In the genomic region with DNA sequence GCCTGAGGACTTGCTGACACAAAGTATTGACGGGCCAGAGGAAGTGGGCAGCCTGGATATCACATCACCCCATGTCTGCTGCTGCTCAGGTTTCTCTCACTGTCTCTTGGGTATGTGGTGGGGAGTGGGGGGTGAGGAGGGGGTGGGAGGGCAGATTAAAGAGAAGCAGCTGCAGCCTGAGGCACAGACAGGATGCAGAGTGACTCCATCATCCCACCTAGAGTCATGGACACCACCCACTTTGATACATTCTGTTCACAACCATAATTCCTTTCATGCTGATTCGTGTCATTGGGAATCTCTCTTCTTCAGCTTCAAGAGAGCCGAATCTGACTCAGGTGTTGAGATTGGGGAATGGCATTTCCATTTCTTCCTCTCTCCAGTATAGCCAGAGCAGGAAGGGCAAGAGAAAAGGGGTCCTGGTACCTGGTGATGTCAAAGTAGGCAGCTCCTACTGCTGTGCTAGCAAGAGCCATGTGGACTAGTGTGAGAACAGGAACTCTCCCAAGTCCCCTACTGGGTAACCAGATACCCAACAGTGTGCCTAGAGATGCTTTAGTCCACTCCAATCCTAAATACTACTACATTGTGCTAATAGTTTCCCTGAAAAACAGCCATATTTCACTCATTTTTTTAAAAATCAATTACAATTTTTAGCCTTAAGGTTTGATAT, we compare ENCODE assay signal across 13 cellular contexts. TPM values are rescaled to one million over a fixed set of nuclear protein-coding genes. Genes with fewer than 3 reads are reported as not detected.
DNase-seq lines count a peak whose midpoint lies in the region; ATAC-seq, FAIRE-seq and TF ChIP-seq lines count a peak whose summit lies in the region.
"Had no signal": no experiment of that assay in that cellular context is flagged by ENCODE, and none has a peak within 500 bp of the region (broad histone marks: within the 10 kb centered on the region; RNA-seq: fewer than 3 reads in every experiment).

No MANE protein-coding gene starts in this region.

- H3K4me3 Mint-ChIP-seq in natural killer cell treated with Interleukin-12 subunit alpha and Interleukin-12 subunit beta and Interleukin-15 and Interleukin-18, amount 100 ng/mL, for 72 hours, result peak overlapping the region; percentile 0
- H3K4me3 Mint-ChIP-seq: central memory CD8-positive, alpha-beta T cell had no signal

- no peak for TF ChIP-seq RAD21 in GM12878 (IDR thresholded peaks at IDR 0.05; ENCODE audit: insufficient read depth, low read depth, low read length)

- WGBS in GM12878 (ENCODE audit: insufficient coverage, insufficient replicate concordance, low lambda C conversion rate, missing lambda C conversion rate), result 98% methylated on average over 3 of the region's 3 CpGs

- no peaks in the 10 kb centered on the region for H3K9me3 Mint-ChIP-seq in natural killer cell treated with Interleukin-12 subunit alpha and Interleukin-12 subunit beta and Interleukin-15 and Interleukin-18, amount 100 ng/mL, for 72 hours
- H3K9me3 Mint-ChIP-seq: central memory CD8-positive, alpha-beta T cell had no signal

- no peak for TF ChIP-seq POLR2A in GM12878 (IDR thresholded peaks at IDR 0.05; ENCODE audit: low read depth, low read length)

- TF ChIP-seq CTCF in DND-41 (IDR thresholded peaks at IDR 0.05; ENCODE audit: borderline replicate concordance, extremely low read depth, low read length, poor library complexity, severe bottlenecking) (no peak), Loucy (conservative IDR thresholded peaks at IDR 0.05; ENCODE audit: low read length) (no peak), GM12878 (IDR thresholded peaks at IDR 0.05 in 2 of 3, conservative IDR thresholded peaks at IDR 0.05 in 1 of 3; ENCODE audit: control insufficient read depth in 2 of 3, extremely low read depth in 1 of 3, insufficient read depth in 1 of 3, low read depth in 3 of 3, low read length in 3 of 3) (no peak)

- RAD21 ChIA-PET in GM12878 (lab: Charles Lee; ENCODE audit: unreplicated experiment), result interaction anchor here (1.0 to 1.2 kb wide), 2 partner anchors 7 to 87 kb away, joined by 3 read pairs; no protein-coding TSS in a partner anchor

- H3K4me1 Mint-ChIP-seq in natural killer cell treated with Interleukin-12 subunit alpha and Interleukin-12 subunit beta and Interleukin-15 and Interleukin-18, amount 100 ng/mL, for 72 hours (ENCODE audit: low read depth in 2 of 2), result peaks cover 32 to 57% of the 10 kb centered on the region in 2 donors

- BruUV-seq in GM12878 (replicated peaks; lab: Mats Ljungman, UMichigan), result no TSS peak

- H3K4me2 ChIP-seq in DND-41 (ENCODE audit: insufficient read depth, low read length) (no peak overlapping the region), Loucy (ENCODE audit: low read depth, low read length, poor library complexity, severe bottlenecking) (peak overlapping the region; percentile 44), GM12878 (ENCODE audit: control insufficient read depth, insufficient read depth) (no peak overlapping the region; the same call in 1 of the 2 replicates)

- SMC1A ChIA-PET in GM12878 (lab: Charles Lee; ENCODE audit: uncharacterized antibody, unreplicated experiment), result interaction anchor here (0.6 to 0.8 kb wide), 2 partner anchors 49 to 96 kb away, joined by 3 to 4 read pairs; no protein-coding TSS in a partner anchor

- H3K36me3 Mint-ChIP-seq in natural killer cell treated with Interleukin-12 subunit alpha and Interleukin-12 subunit beta and Interleukin-15 and Interleukin-18, amount 100 ng/mL, for 72 hours, result no peaks in the 10 kb centered on the region

- no peak for FAIRE-seq in GM12878 (lab: Jason Lieb, UNC)

- 0 out of 2 replicates have a peak, but pooled peaks cover 6% of the 10 kb centered on the region for H3F3A ChIP-seq in Loucy (ENCODE audit: low read depth)

- H3K36me3 ChIP-seq in DND-41 (ENCODE audit: insufficient read depth, low read length), result no peaks in the 10 kb centered on the region
- no peaks in the 10 kb centered on the region for H3K36me3 ChIP-seq in Loucy (ENCODE audit: insufficient read depth, low read length)
- no peaks in the 10 kb centered on the region for H3K36me3 ChIP-seq in GM12878 (ENCODE audit: control insufficient read depth in 2 of 2, insufficient read depth in 2 of 2, low read length in 1 of 2)

- H3K27me3 Mint-ChIP-seq in natural killer cell treated with Interleukin-12 subunit alpha and Interleukin-12 subunit beta and Interleukin-15 and Interleukin-18, amount 100 ng/mL, for 72 hours, result no peaks in the 10 kb centered on the region
- H3K27me3 Mint-ChIP-seq: central memory CD8-positive, alpha-beta T cell had no signal

- no peak overlapping the region for H3K4me3 ChIP-seq in DND-41 (ENCODE audit: low read depth in 1 of 2, low read length in 2 of 2)
- H3K4me3 ChIP-seq in Loucy (ENCODE audit: low read length, poor library complexity, severe bottlenecking), result no peak overlapping the region
- H3K4me3 ChIP-seq in GM12878, result no peak overlapping the region

- intact Hi-C loops in GM12878 (cut with micrococcal nuclease; ENCODE audit: unreplicated experiment), result loop anchor here (10.0 kb wide), 1 partner anchor 329 kb away; a partner anchor contains a TSS

- H3K27ac Mint-ChIP-seq in natural killer cell treated with Interleukin-12 subunit alpha and Interleukin-12 subunit beta and Interleukin-15 and Interleukin-18, amount 100 ng/mL, for 72 hours, result peak overlapping the region; percentile 49 to 76

- H3K9me3 ChIP-seq in DND-41 (ENCODE audit: insufficient read depth, low read length, severe bottlenecking), result no peaks in the 10 kb centered on the region
- no peaks in the 10 kb centered on the region for H3K9me3 ChIP-seq in Loucy (ENCODE audit: insufficient read depth, low read depth, low read length)
- no peaks in the 10 kb centered on the region; the same call in 2 of the 3 replicates for H3K9me3 ChIP-seq in GM12878 (replicated peaks; ENCODE audit: control insufficient read depth, insufficient read depth, low read length)

- CTCF ChIA-PET in GM12878 (lab: Yijun Ruan, JAX), result interaction anchor here (1.4 to 1.5 kb wide), 2 partner anchors 26 to 54 kb away, joined by 3 to 5 read pairs; no protein-coding TSS in a partner anchor

- POLR2A ChIA-PET in GM12878 (lab: Charles Lee), result interaction anchor here (0.7 to 1.2 kb wide), 2 partner anchors 23 to 1632 kb away, joined by 4 read pairs; a partner anchor contains a TSS

- H3K27ac ChIP-seq in DND-41 (ENCODE audit: low read length) (no peak overlapping the region), GM12878 (ENCODE audit: control insufficient read depth, insufficient read depth) (no peak overlapping the region)

- H3K9me2 ChIP-seq in Loucy (replicated peaks; ENCODE audit: low read depth, low read length), result no peaks in the 10 kb centered on the region

- ATAC-seq in DND-41 (ENCODE audit: insufficient read depth, low read depth), result peak; percentile 41
- ATAC-seq in GM12878, result peak; percentile 4
- no peak for ATAC-seq in natural killer cell treated with Interleukin-12 subunit alpha and Interleukin-12 subunit beta and Interleukin-15 and Interleukin-18, amount 100 ng/mL, for 72 hours
- ATAC-seq in HG02973 (IDR thresholded peaks at IDR 0.05; ENCODE audit: unreplicated experiment), result no peak

- no peak overlapping the region for H2AFZ ChIP-seq in DND-41 (ENCODE audit: low read depth, low read length)
- no peak overlapping the region for H2AFZ ChIP-seq in Loucy (ENCODE audit: low read length)
- no peak overlapping the region for H2AFZ ChIP-seq in GM12878 (ENCODE audit: control insufficient read depth, low read depth, low read length)

- no peak for TF ChIP-seq EP300 in GM12878 (IDR thresholded peaks at IDR 0.05; ENCODE audit: borderline replicate concordance in 1 of 2, control insufficient read depth in 1 of 2, low read depth in 2 of 2, low read length in 2 of 2)

- peaks cover 27% of the 10 kb centered on the region for H3K4me1 ChIP-seq in DND-41 (ENCODE audit: insufficient read depth, low read length)
- peaks cover 12% of the 10 kb centered on the region for H3K4me1 ChIP-seq in Loucy (ENCODE audit: insufficient read depth, low read length, poor library complexity, severe bottlenecking)
- H3K4me1 ChIP-seq in GM12878 (ENCODE audit: control insufficient read depth, insufficient read depth, low read length), result peaks cover 43% of the 10 kb centered on the region

- no peaks in the 10 kb centered on the region for H3K79me2 ChIP-seq in DND-41 (ENCODE audit: insufficient read depth, low read length)
- no peaks in the 10 kb centered on the region for H3K79me2 ChIP-seq in Loucy (ENCODE audit: insufficient read depth, low read length)
- peaks cover 1% of the 10 kb centered on the region; the same call in 1 of the 2 replicates for H3K79me2 ChIP-seq in GM12878 (ENCODE audit: control insufficient read depth, insufficient read depth, low read length)

- H3K27me3 ChIP-seq in DND-41 (ENCODE audit: insufficient read depth, low read length, poor library complexity), result no peaks in the 10 kb centered on the region
- H3K27me3 ChIP-seq in Loucy (ENCODE audit: insufficient read depth, low read length, poor library complexity, severe bottlenecking), result no peaks in the 10 kb centered on the region
- no peaks in the 10 kb centered on the region for H3K27me3 ChIP-seq in GM12878 (replicated peaks in 1 of 2; ENCODE audit: control insufficient read depth in 2 of 2, insufficient read depth in 2 of 2, low read length in 1 of 2)

- H4K20me1 ChIP-seq in DND-41 (ENCODE audit: insufficient read depth, low read length) (no peaks in the 10 kb centered on the region), Loucy (ENCODE audit: insufficient read depth, low read length, poor library complexity, severe bottlenecking) (no peaks in the 10 kb centered on the region), GM12878 (ENCODE audit: control insufficient read depth, insufficient read depth) (no peaks in the 10 kb centered on the region)

- peak; percentile 23 for DNase-seq in DND-41
- DNase-seq in GM12878 (ENCODE audit: low read depth, low spot score), result no peak
- no peak for DNase-seq in natural killer cell treated with Interleukin-12 subunit alpha and Interleukin-12 subunit beta and Interleukin-15 and Interleukin-18, amount 100 ng/mL, for 72 hours (ENCODE audit: low spot score)
- no peak for DNase-seq in amniotic stem cell (lab: John Stamatoyannopoulos, UW)
- DNase-seq in OCI-M1 (lab: John Stamatoyannopoulos, UW), result no peak
- no peak for DNase-seq in NCI-H1694 treated with DMSO at 0.1 percent for 48 hours (lab: John Stamatoyannopoulos, UW)
- DNase-seq: activated CD8-positive, alpha-beta memory T cell treated with anti-CD3 and anti-CD28 coated beads, Interleukin-2, amount 50 U/mL, for 48 hours; C1 segment of cervical spinal cord; NCI-H82; posterior cingulate gyrus had no signal

- no peak overlapping the region for H3K9ac ChIP-seq in DND-41 (ENCODE audit: low read depth, low read length)
- H3K9ac ChIP-seq in Loucy (ENCODE audit: low read depth, low read length, poor library complexity, severe bottlenecking), result no peak overlapping the region
- H3K9ac ChIP-seq in GM12878 (ENCODE audit: control insufficient read depth, insufficient read depth, low read length), result no peak overlapping the region

- in situ Hi-C loops in GM12878 (cut with MboI), result no loop called here

RNA-seq across cellular contexts. Expression of a gene that starts 22.4 kb away (rescaled TPM):
- 31.9 and 35.1 TPM in 2 replicates for total RNA-seq in GM12878 (2013; cell fraction: nucleolus; rRNA removed)
- total RNA-seq in GM12878 (2014; rRNA removed) (7.9 and 9.1 TPM in 2 replicates), GM12878 (2014; rRNA removed; fragmentation: Illumina TruSeq; extraction: Trizol) (7.0 and 7.5 TPM in 2 replicates), GM12878 (2021) (8.1 and 8.2 TPM in 2 replicates)
- polyA plus RNA-seq in GM12878 (2011; ENCODE audit: low read depth), result 1.9 TPM
- polyA plus RNA-seq in GM12878 (2011; rRNA removed) (21.5 and 26.9 TPM in 2 replicates), GM12878 (2014; fragmentation: Illumina TruSeq; extraction: Trizol) (8.8 and 10.1 TPM in 2 replicates), GM12878 (2014; fragmentation: Nextera tagmentation; extraction: Ambion mirVana) (1 to 10 TPM; 1.9 to 2.7 TPM), GM12878 (2014; rRNA removed) (5.3 and 5.9 TPM in 2 replicates), GM12878 (2016; fragmentation: Nextera tagmentation; extraction: Ambion mirVana) (1 to 10 TPM; 8.6 to 9.0 TPM)
- 11.3 and 11.6 TPM in 2 replicates for polyA plus RNA-seq in GM12878 (2011; cell fraction: cytosol; rRNA removed)
- 18.2 and 18.7 TPM in 2 replicates for polyA plus RNA-seq in GM12878 (2011; cell fraction: nucleus; rRNA removed)
- polyA plus RNA-seq in GM12878 (2012), result 2.0 and 3.6 TPM in 2 replicates
- 9.3 and 9.9 TPM in 2 replicates for polyA minus RNA-seq in GM12878 (2011; rRNA and poly(A)+ RNA removed)
- 4.4 and 6.7 TPM in 2 replicates for polyA minus RNA-seq in GM12878 (2011; cell fraction: cytosol; rRNA and poly(A)+ RNA removed)
- 15.0 and 22.2 TPM in 2 replicates for polyA minus RNA-seq in GM12878 (2011; cell fraction: nucleus; rRNA and poly(A)+ RNA removed)
- 10 to 100 TPM in 1 of 2 donors, 1 to 10 TPM in 1; 8.2 to 10.6 TPM for total RNA-seq in natural killer cell treated with Interleukin-12 subunit alpha and Interleukin-12 subunit beta and Interleukin-15 and Interleukin-18, amount 100 ng/mL, for 72 hours

Comparison
In these comparisons a context has a peak if more than half of its experiments do, and no peak if none do; other contexts are left out.
1. ATAC-seq: peak in DND-41 (single experiment) and GM12878 (single experiment); none in natural killer cell treated with Interleukin-12 subunit alpha and Interleukin-12 subunit beta and Interleukin-15 and Interleukin-18, amount 100 ng/mL, for 72 hours (0 of 2) and HG02973 (single experiment).